ENCODE assay signal across 9 cellular contexts in genomic region chr7:1115863-1116183, GRCh38. TPM values are rescaled to one million over a fixed set of nuclear protein-coding genes. Genes with fewer than 3 reads are reported as not detected.
DNase-seq lines count a peak whose midpoint lies in the region; ATAC-seq, FAIRE-seq and TF ChIP-seq lines count a peak whose summit lies in the region.
"Not testable (repeated sequence)": the region's sequence is repeated elsewhere in the genome, so short reads cannot be mapped to it uniquely, and the experiment has no call there.
"Had no signal": no experiment of that assay in that cellular context is flagged by ENCODE, and none has a peak within 500 bp of the region (broad histone marks: within the 10 kb centered on the region; RNA-seq: fewer than 3 reads in every experiment).

No MANE protein-coding gene starts in this region.

- TF ChIP-seq EP300 in H1 (IDR thresholded peaks at IDR 0.05; ENCODE audit: borderline replicate concordance in 1 of 2, low read depth in 2 of 2, low read length in 2 of 2): not testable (repeated sequence)

- 95% methylated on average over 13 of the region's 20 CpGs; no CpG with 5 or more reads in 1 of the 2 experiments for WGBS in H1 (ENCODE audit: extremely low coverage in 1 of 2, insufficient coverage in 1 of 2, insufficient read length in 1 of 2, insufficient replicate concordance in 2 of 2, low coverage in 1 of 2, low lambda C conversion rate in 2 of 2, missing lambda C conversion rate in 1 of 2), 2 experiments

- H3K4ac ChIP-seq in H1 (replicated peaks; ENCODE audit: insufficient read length, low read depth, low read length): not testable (repeated sequence)

- POLR2A ChIA-PET in HEK293 (lab: Yijun Ruan, JAX): interaction anchor here (1.1 kb wide), 1 partner anchor 61 kb away, joined by 3 read pairs; no protein-coding TSS in a partner anchor
- POLR2A ChIA-PET in H1 (lab: Charles Lee; ENCODE audit: partially characterized antibody): not testable (repeated sequence)

- peaks cover 0 to 31% of the 10 kb centered on the region in 2 experiments; a peak in 2 of 4 replicates for H3K79me2 ChIP-seq in H1 (ENCODE audit: control insufficient read depth in 1 of 2, insufficient read depth in 2 of 2, low read length in 2 of 2)

- not testable (repeated sequence) for H3K14ac ChIP-seq in H1 (ENCODE audit: insufficient read length)

- H3K9me3 Mint-ChIP-seq in activated CD4-positive, alpha-beta T cell treated with anti-CD3 and anti-CD28 coated beads, Interleukin-2, amount 10 ng/mL, durations not matched to agents 24 days and 14 days; activated T-cell treated with anti-CD3 and anti-CD28 coated beads, Interleukin-2, amount 50 U/mL, for 72 hours; stimulated activated naive CD8-positive, alpha-beta T cell treated with anti-CD3 and anti-CD28 coated beads, Interleukin-15, Interleukin-2, amounts not matched to agents 100 ng/mL and 50 ng/mL, for 24 hours: not testable (repeated sequence)
- H3K9me3 Mint-ChIP-seq in activated naive CD8-positive, alpha-beta T cell treated with anti-CD3 and anti-CD28 coated beads for 36 hours: peaks cover 11% of the 10 kb centered on the region

- not testable (repeated sequence) for H2AK5ac ChIP-seq in H1 (ENCODE audit: low read depth, low read length)

- not testable (repeated sequence) for H3K56ac ChIP-seq in H1 (replicated peaks; ENCODE audit: insufficient read length, low read depth, low read length)

- H3K27ac ChIP-seq in HEK293 (ENCODE audit: extremely low read depth, low read depth, low read length); H1 (ENCODE audit: low read depth, low read length): not testable (repeated sequence)

- H3K27me3 ChIP-seq in H1 (replicated peaks in 1 of 4; ENCODE audit: control insufficient read depth in 3 of 4, extremely low read depth in 1 of 4, insufficient read depth in 3 of 4, low read length in 3 of 4): not testable (repeated sequence)

- H3K4me3 ChIP-seq in HEK293 (ENCODE audit: low read depth, low read length); H1 (ENCODE audit: extremely low read depth in 1 of 4, insufficient read depth in 2 of 4, low read depth in 3 of 4, low read length in 4 of 4): not testable (repeated sequence)

- H2BK12ac ChIP-seq in H1 (ENCODE audit: low read depth, low read length): not testable (repeated sequence)

- H4K8ac ChIP-seq in H1 (ENCODE audit: extremely low read depth, insufficient read depth, low read length): not testable (repeated sequence)

- not testable (repeated sequence) for H4K20me1 ChIP-seq in H1 (replicated peaks in 1 of 2; ENCODE audit: control insufficient read depth in 1 of 2, insufficient read depth in 2 of 2, low read length in 2 of 2)

- H2BK15ac ChIP-seq in H1 (ENCODE audit: low read length): not testable (repeated sequence)

- peaks cover 12% of the 10 kb centered on the region for H3K4me1 Mint-ChIP-seq in activated CD4-positive, alpha-beta T cell treated with anti-CD3 and anti-CD28 coated beads, Interleukin-2, amount 10 ng/mL, durations not matched to agents 24 days and 14 days
- not testable (repeated sequence) for H3K4me1 Mint-ChIP-seq in activated T-cell treated with anti-CD3 and anti-CD28 coated beads, Interleukin-2, amount 50 U/mL, for 72 hours (ENCODE audit: low read depth)
- H3K4me1 Mint-ChIP-seq in activated naive CD8-positive, alpha-beta T cell treated with anti-CD3 and anti-CD28 coated beads for 36 hours: peaks cover 15% of the 10 kb centered on the region
- peaks cover 11% of the 10 kb centered on the region for H3K4me1 Mint-ChIP-seq in stimulated activated naive CD8-positive, alpha-beta T cell treated with anti-CD3 and anti-CD28 coated beads, Interleukin-15, Interleukin-2, amounts not matched to agents 100 ng/mL and 50 ng/mL, for 24 hours (ENCODE audit: low read depth)

- H4K5ac ChIP-seq in H1 (ENCODE audit: insufficient read length, low read depth, low read length): not testable (repeated sequence)

- not testable (repeated sequence) for H3K9ac ChIP-seq in H1 (replicated peaks in 1 of 4; ENCODE audit: extremely low read depth in 1 of 4, low read depth in 3 of 4, low read length in 3 of 4)

- CTCF ChIA-PET in HEK293 (lab: Yijun Ruan, JAX): not testable (repeated sequence)
- CTCF ChIA-PET in H1 (lab: Charles Lee; ENCODE audit: partially characterized antibody): interaction anchor here (0.9 to 2.3 kb wide), 7 partner anchors 8 to 61 kb away, joined by 3 to 14 read pairs (median 3); no protein-coding TSS in a partner anchor

- not testable (repeated sequence) for TF ChIP-seq RAD21 in H1 (IDR thresholded peaks at IDR 0.05 in 1 of 2, conservative IDR thresholded peaks at IDR 0.05 in 1 of 2; ENCODE audit: low read depth in 2 of 2, low read length in 2 of 2)

- H3K4me3 Mint-ChIP-seq in activated CD4-positive, alpha-beta T cell treated with anti-CD3 and anti-CD28 coated beads, Interleukin-2, amount 10 ng/mL, durations not matched to agents 24 days and 14 days; activated T-cell treated with anti-CD3 and anti-CD28 coated beads, Interleukin-2, amount 50 U/mL, for 72 hours; activated naive CD8-positive, alpha-beta T cell treated with anti-CD3 and anti-CD28 coated beads for 36 hours; stimulated activated naive CD8-positive, alpha-beta T cell treated with anti-CD3 and anti-CD28 coated beads, Interleukin-15, Interleukin-2, amounts not matched to agents 100 ng/mL and 50 ng/mL, for 24 hours: not testable (repeated sequence)

- H2BK5ac ChIP-seq in H1 (ENCODE audit: low read depth, low read length): not testable (repeated sequence)

- H2BK120ac ChIP-seq in H1 (replicated peaks; ENCODE audit: low read depth, low read length): not testable (repeated sequence)

- H3K23me2 ChIP-seq in H1 (ENCODE audit: low read depth, low read length): not testable (repeated sequence)

- TF ChIP-seq CTCF in HEK293 (tag by site-specific recombination; IDR thresholded peaks at IDR 0.05); H1 (IDR thresholded peaks at IDR 0.05; ENCODE audit: control extremely low read depth in 1 of 3, insufficient read depth in 1 of 3, low read depth in 1 of 3, low read length in 3 of 3): not testable (repeated sequence)

- H3K4me2 ChIP-seq in H1 (ENCODE audit: insufficient read depth in 1 of 2, low read depth in 2 of 2, low read length in 2 of 2): not testable (repeated sequence)

- peak overlapping the region; percentile 80 for H3K27ac Mint-ChIP-seq in activated CD4-positive, alpha-beta T cell treated with anti-CD3 and anti-CD28 coated beads, Interleukin-2, amount 10 ng/mL, durations not matched to agents 24 days and 14 days
- peak overlapping the region; percentile 69 for H3K27ac Mint-ChIP-seq in activated T-cell treated with anti-CD3 and anti-CD28 coated beads, Interleukin-2, amount 50 U/mL, for 72 hours
- H3K27ac Mint-ChIP-seq in activated naive CD8-positive, alpha-beta T cell treated with anti-CD3 and anti-CD28 coated beads for 36 hours: peak overlapping the region; percentile 50
- peak overlapping the region; percentile 40 for H3K27ac Mint-ChIP-seq in stimulated activated naive CD8-positive, alpha-beta T cell treated with anti-CD3 and anti-CD28 coated beads, Interleukin-15, Interleukin-2, amounts not matched to agents 100 ng/mL and 50 ng/mL, for 24 hours

- intact Hi-C loops in activated CD4-positive, alpha-beta T cell treated with anti-CD3 and anti-CD28 coated beads, Interleukin-2, amount 10 ng/mL, durations not matched to agents 24 days and 14 days (cut with micrococcal nuclease); left cardiac atrium (cut with DNase I): not testable (repeated sequence)

- H2AFZ ChIP-seq in H1 (ENCODE audit: low read length): not testable (repeated sequence)

- TF ChIP-seq POLR2A in H1 (IDR thresholded peaks at IDR 0.05; ENCODE audit: control extremely low read depth in 1 of 2, low read depth in 2 of 2, low read length in 2 of 2): not testable (repeated sequence)

- H3K23ac ChIP-seq in H1 (ENCODE audit: insufficient read length): not testable (repeated sequence)

- not testable (repeated sequence) for H3K18ac ChIP-seq in H1 (ENCODE audit: extremely low read depth, low read length)

- not testable (repeated sequence) for FAIRE-seq in H1 (lab: Jason Lieb, UNC)

- H3K27me3 Mint-ChIP-seq in activated CD4-positive, alpha-beta T cell treated with anti-CD3 and anti-CD28 coated beads, Interleukin-2, amount 10 ng/mL, durations not matched to agents 24 days and 14 days; activated T-cell treated with anti-CD3 and anti-CD28 coated beads, Interleukin-2, amount 50 U/mL, for 72 hours (ENCODE audit: low read depth); activated naive CD8-positive, alpha-beta T cell treated with anti-CD3 and anti-CD28 coated beads for 36 hours; stimulated activated naive CD8-positive, alpha-beta T cell treated with anti-CD3 and anti-CD28 coated beads, Interleukin-15, Interleukin-2, amounts not matched to agents 100 ng/mL and 50 ng/mL, for 24 hours: not testable (repeated sequence)

- not testable (repeated sequence) for ATAC-seq in activated T-cell treated with anti-CD3 and anti-CD28 coated beads, Interleukin-2, amount 50 U/mL, for 72 hours (replicated peaks in 1 of 2); left cardiac atrium

- H4K91ac ChIP-seq in H1 (replicated peaks; ENCODE audit: insufficient read length, low read length): not testable (repeated sequence)

- H3K9me3 ChIP-seq in HEK293 (ENCODE audit: control insufficient read depth, insufficient read depth, low read depth, low read length); H1 (ENCODE audit: insufficient read depth in 2 of 2, low read depth in 1 of 2, low read length in 1 of 2): not testable (repeated sequence)

- not testable (repeated sequence) for H3K4me1 ChIP-seq in HEK293 (ENCODE audit: control insufficient read depth, insufficient read depth, low read length); H1 (replicated peaks in 1 of 4; ENCODE audit: control insufficient read depth in 3 of 4, insufficient read depth in 4 of 4, low read length in 3 of 4)

- H3K36me3 Mint-ChIP-seq in activated CD4-positive, alpha-beta T cell treated with anti-CD3 and anti-CD28 coated beads, Interleukin-2, amount 10 ng/mL, durations not matched to agents 24 days and 14 days (ENCODE audit: low read depth); stimulated activated naive CD8-positive, alpha-beta T cell treated with anti-CD3 and anti-CD28 coated beads, Interleukin-15, Interleukin-2, amounts not matched to agents 100 ng/mL and 50 ng/mL, for 24 hours (ENCODE audit: low read depth): not testable (repeated sequence)
- peaks cover 10 to 11% of the 10 kb centered on the region in 2 donors for H3K36me3 Mint-ChIP-seq in activated T-cell treated with anti-CD3 and anti-CD28 coated beads, Interleukin-2, amount 50 U/mL, for 72 hours (ENCODE audit: insufficient read depth in 2 of 2)
- peaks cover 19% of the 10 kb centered on the region for H3K36me3 Mint-ChIP-seq in activated naive CD8-positive, alpha-beta T cell treated with anti-CD3 and anti-CD28 coated beads for 36 hours

- H2BK20ac ChIP-seq in H1 (ENCODE audit: low read length): not testable (repeated sequence)

- not testable (repeated sequence) for DNase-seq in activated CD4-positive, alpha-beta T cell treated with anti-CD3 and anti-CD28 coated beads, Interleukin-2, amount 10 ng/mL, durations not matched to agents 24 days and 14 days; activated T-cell treated with anti-CD3 and anti-CD28 coated beads, Interleukin-2, amount 50 U/mL, for 72 hours; H1 (ENCODE audit: low read depth in 1 of 2, low spot score in 2 of 2)
- peak; percentile 29 for DNase-seq in activated naive CD8-positive, alpha-beta T cell treated with anti-CD3 and anti-CD28 coated beads for 36 hours
- peak; percentile 7 for DNase-seq in left cardiac atrium
- peak; percentile 63 for DNase-seq in stimulated activated CD4-positive, alpha-beta T cell treated with anti-CD3 and anti-CD28 coated beads, Interleukin-15, amount 100 ng/mL, for 24 hours

- not testable (repeated sequence) for H3K36me3 ChIP-seq in HEK293 (ENCODE audit: control insufficient read depth in 2 of 2, insufficient read depth in 1 of 2, low read length in 2 of 2); H1 (ENCODE audit: control insufficient read depth in 2 of 4, insufficient read depth in 4 of 4, low read length in 3 of 4)

- peaks cover 13% of the 10 kb centered on the region for H3K79me1 ChIP-seq in H1 (ENCODE audit: low read depth, low read length)

RNA-seq across cellular contexts. Expression of gene GPER1, which starts 27.9 kb away (rescaled TPM):
- 0.09 TPM in 1 of 2 replicates, not detected in the other for total RNA-seq in activated CD4-positive, alpha-beta T cell treated with anti-CD3 and anti-CD28 coated beads, Interleukin-2, amount 10 ng/mL, durations not matched to agents 24 days and 14 days
- total RNA-seq in activated T-cell treated with anti-CD3 and anti-CD28 coated beads, Interleukin-2, amount 50 U/mL, for 72 hours: under 1 TPM; 0.24 to 0.56 TPM
- under 1 TPM; 0.14 to 0.37 TPM for total RNA-seq in activated naive CD8-positive, alpha-beta T cell treated with anti-CD3 and anti-CD28 coated beads for 36 hours
- 0.24 and 0.52 TPM in 2 replicates for total RNA-seq in H1 (2021; fragmentation: NEBNext Ultra II Directional; extraction: Animal tissue kit (Norgen Biotek cat#: 25700))
- 0.47 and 0.78 TPM in 2 replicates for polyA plus RNA-seq in H1 (2011; rRNA removed)
- polyA plus RNA-seq in H1 (2011; cell fraction: cytosol; rRNA removed): 0.56 TPM
- 1.00 TPM for polyA plus RNA-seq in H1 (2011; cell fraction: nucleus; rRNA removed)
- 0.36 to 0.68 TPM (median 0.62 TPM) in 4 replicates for polyA plus RNA-seq in H1 (2012, experiment 1 of 2)
- polyA plus RNA-seq in H1 (2012, experiment 2 of 2): 0.17 TPM
- 0.20 TPM for polyA plus RNA-seq in H1 (2013, experiment 1 of 2)
- polyA plus RNA-seq in H1 (2013, experiment 2 of 2): 0.20 TPM
- polyA minus RNA-seq in H1 (2011; rRNA and poly(A)+ RNA removed): 0.16 and 0.27 TPM in 2 replicates
- not detected for polyA minus RNA-seq in H1 (2011; cell fraction: cytosol; rRNA and poly(A)+ RNA removed)
- polyA minus RNA-seq in H1 (2011; cell fraction: nucleus; rRNA and poly(A)+ RNA removed): 0.70 TPM
- 1 to 10 TPM; 4.6 to 7.6 TPM for total RNA-seq in left cardiac atrium
- total RNA-seq: CD4-positive, CD25-positive, alpha-beta regulatory T cell had no signal

RNA-seq across cellular contexts. Expression of gene ZFAND2A, which starts 44.2 kb away (rescaled TPM):
- 19.9 and 24.2 TPM in 2 replicates for total RNA-seq in activated CD4-positive, alpha-beta T cell treated with anti-CD3 and anti-CD28 coated beads, Interleukin-2, amount 10 ng/mL, durations not matched to agents 24 days and 14 days
- total RNA-seq in activated T-cell treated with anti-CD3 and anti-CD28 coated beads, Interleukin-2, amount 50 U/mL, for 72 hours: 10 to 100 TPM; 62.2 to 71.3 TPM
- 10 to 100 TPM; 22.0 to 23.6 TPM for total RNA-seq in activated naive CD8-positive, alpha-beta T cell treated with anti-CD3 and anti-CD28 coated beads for 36 hours
- total RNA-seq in H1 (2021; fragmentation: NEBNext Ultra II Directional; extraction: Animal tissue kit (Norgen Biotek cat#: 25700)): 15.5 and 16.6 TPM in 2 replicates
- polyA plus RNA-seq in H1 (2011; rRNA removed): 17.7 and 20.3 TPM in 2 replicates
- polyA plus RNA-seq in H1 (2011; cell fraction: cytosol; rRNA removed): 22.7 TPM
- polyA plus RNA-seq in H1 (2011; cell fraction: nucleus; rRNA removed): 12.6 TPM
- polyA plus RNA-seq in H1 (2012, experiment 1 of 2): 18.9 to 23.2 TPM (median 21.4 TPM) in 4 replicates
- 18.0 TPM for polyA plus RNA-seq in H1 (2012, experiment 2 of 2)
- 7.9 TPM for polyA plus RNA-seq in H1 (2013, experiment 1 of 2)
- 8.7 TPM for polyA plus RNA-seq in H1 (2013, experiment 2 of 2)
- polyA minus RNA-seq in H1 (2011; rRNA and poly(A)+ RNA removed): 9.8 and 10.7 TPM in 2 replicates
- 7.8 TPM for polyA minus RNA-seq in H1 (2011; cell fraction: cytosol; rRNA and poly(A)+ RNA removed)
- polyA minus RNA-seq in H1 (2011; cell fraction: nucleus; rRNA and poly(A)+ RNA removed): 7.3 TPM
- total RNA-seq in left cardiac atrium: 10 to 100 TPM in 1 of 2 donors, 1 to 10 TPM in 1; 9.8 to 16.7 TPM
